ENCODE assay signal across 21 cellular contexts in genomic region chr20:44850883-44851282, GRCh38. TPM values are rescaled to one million over a fixed set of nuclear protein-coding genes. Genes with fewer than 3 reads are reported as not detected.
"Had no signal": no experiment of that assay in that cellular context is flagged by ENCODE, and none has a peak within 500 bp of the region (broad histone marks: within the 10 kb centered on the region; RNA-seq: fewer than 3 reads in every experiment).

No MANE protein-coding gene starts in this region.

- H3K4me3 ChIP-seq: MG63, SJSA1 had no signal

- FAIRE-seq: RCC 7860 had no signal

- H3K9me3 ChIP-seq: SJSA1, SK-N-SH had no signal

- DNase-seq: KBM-7, MG63, NCI-H1092, NCI-H1105 treated with DMSO at 0.1 percent for 48 hours, NCI-H1417 treated with DMSO at 0.1 percent for 48 hours, NCI-H1694 treated with DMSO at 0.1 percent for 48 hours, NCI-H1930, NCI-H2081, NCI-H2107, NCI-H2227 treated with DMSO at 0.1 percent for 48 hours, NCI-H524 treated with DMSO at 0.1 percent for 48 hours, NCI-H69, NCI-H774, Right ventricle myocardium superior, RPMI8226, SIG-M5, SK-N-SH, SW 1271 had no signal

- H3K27ac ChIP-seq: HL-60, SJSA1 had no signal

- H3K4me2 ChIP-seq: SK-N-SH had no signal

- H3K4me1 ChIP-seq: SJSA1 had no signal

RNA-seq across cellular contexts. Expression of gene RIMS4, which starts 40.5 kb away (rescaled TPM):
- total RNA-seq: SJSA1 had no signal
